ENCODE assay signal across 12 cellular contexts in the genomic region with DNA sequence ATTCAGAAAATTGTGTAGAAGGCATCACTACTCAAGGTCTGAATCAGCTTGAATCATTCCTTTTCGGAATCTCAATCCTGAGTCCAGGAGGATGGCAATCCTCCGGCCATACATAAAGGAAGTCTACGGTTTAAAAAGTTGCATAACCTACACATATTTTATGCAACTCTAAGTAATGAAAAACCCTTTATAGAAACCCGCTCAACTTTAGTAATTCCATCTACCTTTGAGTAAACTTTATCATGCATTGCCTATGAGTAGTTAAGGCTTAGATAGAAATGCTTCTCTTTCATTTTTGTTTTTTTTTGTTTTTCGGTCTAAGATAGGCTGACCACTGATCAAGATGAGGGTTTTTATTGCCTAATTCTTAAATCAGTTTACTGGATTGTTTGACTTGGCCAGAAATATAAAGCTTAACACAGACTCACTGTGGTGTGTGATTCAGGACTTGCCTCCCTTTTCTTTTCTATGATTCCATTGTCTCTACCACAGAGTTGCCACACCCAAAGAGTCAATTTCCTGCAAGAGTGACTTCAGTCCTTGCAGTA.
DNase-seq lines count a peak whose midpoint lies in the region; ATAC-seq and TF ChIP-seq lines count a peak whose summit lies in the region.
"Had no signal": no experiment of that assay in that cellular context is flagged by ENCODE, and none has a peak within 500 bp of the region (broad histone marks: within the 10 kb centered on the region; RNA-seq: fewer than 3 reads in every experiment).

No MANE protein-coding gene starts in this region.

- no peaks in the 10 kb centered on the region for H3F3A ChIP-seq in MM.1S (ENCODE audit: insufficient read depth, low read length)

- H3K36me3 ChIP-seq in body of pancreas (replicated peaks in 1 of 2; ENCODE audit: insufficient read depth in 1 of 2, low read depth in 2 of 2), result no peaks in the 10 kb centered on the region
- no peaks in the 10 kb centered on the region for H3K36me3 ChIP-seq in MM.1S (replicated peaks; ENCODE audit: insufficient read depth, low read length)
- no peaks in the 10 kb centered on the region for H3K36me3 ChIP-seq in neuronal stem cell (replicated peaks in 1 of 2; ENCODE audit: control insufficient read depth in 2 of 2, insufficient read depth in 2 of 2, low read length in 2 of 2)

- H3K27ac Mint-ChIP-seq in activated CD8-positive, alpha-beta T cell treated with anti-CD3 and anti-CD28 coated beads, Interleukin-2, amount 10 ng/mL, durations not matched to agents 7 days and 5 days, result no peak overlapping the region

- no peak overlapping the region for H3K4me2 ChIP-seq in MM.1S (ENCODE audit: low read depth, low read length)
- H3K4me2 ChIP-seq in neuronal stem cell (ENCODE audit: insufficient read depth, low read length, poor library complexity, severe bottlenecking), result no peak overlapping the region

- no peaks in the 10 kb centered on the region for H3K79me2 ChIP-seq in MM.1S (ENCODE audit: low read length)

- H2BK15ac ChIP-seq in neuronal stem cell (ENCODE audit: low read length), result no peak overlapping the region

- H3K9me3 ChIP-seq in AG04450 (ENCODE audit: control insufficient read depth, insufficient read depth, low read length) (no peaks in the 10 kb centered on the region), body of pancreas (no peaks in the 10 kb centered on the region), MM.1S (replicated peaks; ENCODE audit: insufficient read depth, low read length) (no peaks in the 10 kb centered on the region), neuronal stem cell (replicated peaks in 1 of 2; ENCODE audit: control insufficient read depth in 2 of 2, insufficient read depth in 1 of 2, low read depth in 1 of 2, low read length in 2 of 2) (no peaks in the 10 kb centered on the region)

- ATAC-seq in body of pancreas (peak; percentile 34), left lobe of liver (peak; percentile 53), GM19035 (IDR thresholded peaks at IDR 0.05; ENCODE audit: unreplicated experiment) (no peak)
- ATAC-seq in activated CD8-positive, alpha-beta T cell treated with anti-CD3 and anti-CD28 coated beads, Interleukin-2, amount 10 ng/mL, durations not matched to agents 7 days and 5 days, result no peak
- ATAC-seq: activated T-cell treated with anti-CD3 and anti-CD28 coated beads, Interleukin-2, amount 50 U/mL, for 4 hours had no signal

- H4K20me1 ChIP-seq in MM.1S (ENCODE audit: insufficient read depth, low read length), result no peaks in the 10 kb centered on the region

- no peak overlapping the region for H3K4me3 Mint-ChIP-seq in activated CD8-positive, alpha-beta T cell treated with anti-CD3 and anti-CD28 coated beads, Interleukin-2, amount 10 ng/mL, durations not matched to agents 7 days and 5 days
- H3K4me3 Mint-ChIP-seq: activated T-cell treated with anti-CD3 and anti-CD28 coated beads, Interleukin-2, amount 50 U/mL, for 4 hours had no signal

- no peak overlapping the region for H3K18ac ChIP-seq in neuronal stem cell (ENCODE audit: low read length)

- H3K79me1 ChIP-seq in neuronal stem cell (ENCODE audit: low read depth, low read length), result no peaks in the 10 kb centered on the region

- H3K23ac ChIP-seq in neuronal stem cell (ENCODE audit: low read depth, low read length, poor library complexity), result no peak overlapping the region

- no peak overlapping the region for H2BK12ac ChIP-seq in neuronal stem cell (ENCODE audit: low read length)

- no peak overlapping the region for H3K4ac ChIP-seq in neuronal stem cell (ENCODE audit: low read length)

- H3K9me3 Mint-ChIP-seq in activated CD8-positive, alpha-beta T cell treated with anti-CD3 and anti-CD28 coated beads, Interleukin-2, amount 10 ng/mL, durations not matched to agents 7 days and 5 days (ENCODE audit: insufficient read depth), result peaks cover 5% of the 10 kb centered on the region

- H2AK5ac ChIP-seq in neuronal stem cell (ENCODE audit: low read depth, low read length), result no peak overlapping the region

- H3K9ac ChIP-seq in MM.1S (ENCODE audit: low read length), result no peak overlapping the region
- H3K9ac ChIP-seq in neuronal stem cell (ENCODE audit: low read depth, low read length, poor library complexity), result no peak overlapping the region

- H3K27me3 ChIP-seq in AG04450 (ENCODE audit: control insufficient read depth, insufficient read depth, low read length) (no peaks in the 10 kb centered on the region), body of pancreas (no peaks in the 10 kb centered on the region), MM.1S (replicated peaks; ENCODE audit: insufficient read depth, low read length) (no peaks in the 10 kb centered on the region), neuronal stem cell (ENCODE audit: control insufficient read depth in 3 of 3, insufficient read depth in 3 of 3, low read depth in 1 of 3, low read length in 3 of 3) (no peaks in the 10 kb centered on the region)

- no peak for TF ChIP-seq POLR2A in body of pancreas (IDR thresholded peaks at IDR 0.05)

- H2BK120ac ChIP-seq in neuronal stem cell (ENCODE audit: low read depth, low read length), result no peak overlapping the region

- H3K4me1 Mint-ChIP-seq in activated CD8-positive, alpha-beta T cell treated with anti-CD3 and anti-CD28 coated beads, Interleukin-2, amount 10 ng/mL, durations not matched to agents 7 days and 5 days (ENCODE audit: low read depth), result no peaks in the 10 kb centered on the region

- H3K4me3 ChIP-seq in AG04450 (ENCODE audit: low read depth, low read length) (peak overlapping the region; percentile 8; the same call in 1 of the 2 replicates), body of pancreas (no peak overlapping the region), MM.1S (ENCODE audit: low read length) (no peak overlapping the region), neuronal stem cell (ENCODE audit: low read length in 2 of 2) (no peak overlapping the region)

- H4K91ac ChIP-seq in neuronal stem cell (ENCODE audit: low read depth, low read length, poor library complexity), result no peak overlapping the region

- H3K27me3 Mint-ChIP-seq in activated CD8-positive, alpha-beta T cell treated with anti-CD3 and anti-CD28 coated beads, Interleukin-2, amount 10 ng/mL, durations not matched to agents 7 days and 5 days (ENCODE audit: low read depth), result no peaks in the 10 kb centered on the region

- POLR2A ChIA-PET in AG04450 (lab: Yijun Ruan, JAX), result no interaction called here
- POLR2A ChIA-PET in activated CD8-positive, alpha-beta T cell treated with anti-CD3 and anti-CD28 coated beads, Interleukin-2, amount 10 ng/mL, durations not matched to agents 7 days and 5 days (lab: Charles Lee), result no interaction called here

- no peak overlapping the region for H2BK5ac ChIP-seq in neuronal stem cell (ENCODE audit: low read length)

- TF ChIP-seq CTCF in AG04450 (IDR thresholded peaks at IDR 0.05; ENCODE audit: low read depth, low read length), result no peak
- no peak for TF ChIP-seq CTCF in body of pancreas (IDR thresholded peaks at IDR 0.05)
- no peak for TF ChIP-seq CTCF in MM.1S (IDR thresholded peaks at IDR 0.05; ENCODE audit: low read length)

- H3K27ac ChIP-seq in AG04450 (ENCODE audit: low read depth, low read length), result no peak overlapping the region
- no peak overlapping the region for H3K27ac ChIP-seq in body of pancreas
- H3K27ac ChIP-seq in MM.1S (ENCODE audit: low read length), result no peak overlapping the region
- no peak overlapping the region for H3K27ac ChIP-seq in neuronal stem cell (replicated peaks; ENCODE audit: low read length)

- no peaks in the 10 kb centered on the region for H3K9me2 ChIP-seq in MM.1S (replicated peaks; ENCODE audit: insufficient read depth, low read length)

- H3K14ac ChIP-seq in neuronal stem cell (ENCODE audit: low read length), result no peak overlapping the region

- CTCF ChIA-PET in AG04450 (lab: Charles Lee), result no interaction called here
- CTCF ChIA-PET in activated CD8-positive, alpha-beta T cell treated with anti-CD3 and anti-CD28 coated beads, Interleukin-2, amount 10 ng/mL, durations not matched to agents 7 days and 5 days (lab: Charles Lee), result no interaction called here

- H4K8ac ChIP-seq in neuronal stem cell (ENCODE audit: low read depth, low read length), result no peak overlapping the region

- H3K4me1 ChIP-seq in body of pancreas (peaks cover 18% of the 10 kb centered on the region), MM.1S (ENCODE audit: low read length) (no peaks in the 10 kb centered on the region), neuronal stem cell (ENCODE audit: control insufficient read depth in 2 of 2, insufficient read depth in 1 of 2, low read depth in 1 of 2, low read length in 2 of 2) (peaks cover 0 to 4% of the 10 kb centered on the region in 2 donors)

- H2AFZ ChIP-seq in MM.1S (ENCODE audit: low read length) (no peak overlapping the region), neuronal stem cell (ENCODE audit: low read length) (no peak overlapping the region)

- intact Hi-C loops in body of pancreas (cut with DNase I), result no loop called here

- 84% methylated on average over 5 of the region's 5 CpGs for WGBS in body of pancreas, 2 donors
- WGBS in neuronal stem cell (ENCODE audit: extremely low coverage in 2 of 2, insufficient read length in 2 of 2, insufficient replicate concordance in 1 of 2), 2 donors, result no CpG with 5 or more reads among the region's 5 CpGs

- H3K36me3 Mint-ChIP-seq in activated CD8-positive, alpha-beta T cell treated with anti-CD3 and anti-CD28 coated beads, Interleukin-2, amount 10 ng/mL, durations not matched to agents 7 days and 5 days (ENCODE audit: low read depth), result no peaks in the 10 kb centered on the region

- DNase-seq in AG04450 (ENCODE audit: low read depth, low spot score), result peak; percentile 11
- DNase-seq in HS-5 (ENCODE audit: low read depth), result peak; percentile 85
- no peak for DNase-seq in body of pancreas
- DNase-seq in left lobe of liver (ENCODE audit: low spot score), result no peak
- DNase-seq in activated CD8-positive, alpha-beta T cell treated with anti-CD3 and anti-CD28 coated beads, Interleukin-2, amount 10 ng/mL, durations not matched to agents 7 days and 5 days, result no peak
- DNase-seq in MM.1S, result no peak
- DNase-seq in neuronal stem cell (ENCODE audit: low spot score), result no peak
- DNase-seq: activated T-cell treated with anti-CD3 and anti-CD28 coated beads, Interleukin-2, amount 50 U/mL, for 4 hours; DMS 273 treated with DMSO at 0.1 percent for 48 hours; NCI-H524 treated with DMSO at 0.1 percent for 48 hours; T1000 had no signal

Comparison
In these comparisons a context has a peak if more than half of its experiments do, and no peak if none do; other contexts are left out.
1. DNase-seq: peak in AG04450 (single experiment) and HS-5 (single experiment); none in body of pancreas (0 of 4), left lobe of liver (single experiment), activated CD8-positive, alpha-beta T cell treated with anti-CD3 and anti-CD28 coated beads, Interleukin-2, amount 10 ng/mL, durations not matched to agents 7 days and 5 days (single experiment), MM.1S (single experiment) and neuronal stem cell (single experiment).
2. ATAC-seq: peak in body of pancreas (single experiment) and left lobe of liver (single experiment); none in GM19035 (single experiment) and activated CD8-positive, alpha-beta T cell treated with anti-CD3 and anti-CD28 coated beads, Interleukin-2, amount 10 ng/mL, durations not matched to agents 7 days and 5 days (single experiment).